Comparison of ENCODE assay signal across 1 cellular context in genomic region chr1:193066606-193067005, GRCh38.
TF ChIP-seq lines count a peak whose summit lies in the region.

No MANE protein-coding gene starts in this region.

TF ChIP-seq in K562, 482 proteins besides CTCF, POLR2A, EP300 and RAD21:
- TF ChIP-seq CBX3 (IDR thresholded peaks at IDR 0.05; ENCODE audit: borderline replicate concordance in 1 of 2, low read length in 2 of 2) (no peak), MEIS2 (IDR thresholded peaks at IDR 0.05; ENCODE audit: partially characterized antibody) (peak; percentile 65), TGIF2 (CRISPR knock-in tag; IDR thresholded peaks at IDR 0.05) (no peak)
- TF ChIP-seq, protein P1, sequence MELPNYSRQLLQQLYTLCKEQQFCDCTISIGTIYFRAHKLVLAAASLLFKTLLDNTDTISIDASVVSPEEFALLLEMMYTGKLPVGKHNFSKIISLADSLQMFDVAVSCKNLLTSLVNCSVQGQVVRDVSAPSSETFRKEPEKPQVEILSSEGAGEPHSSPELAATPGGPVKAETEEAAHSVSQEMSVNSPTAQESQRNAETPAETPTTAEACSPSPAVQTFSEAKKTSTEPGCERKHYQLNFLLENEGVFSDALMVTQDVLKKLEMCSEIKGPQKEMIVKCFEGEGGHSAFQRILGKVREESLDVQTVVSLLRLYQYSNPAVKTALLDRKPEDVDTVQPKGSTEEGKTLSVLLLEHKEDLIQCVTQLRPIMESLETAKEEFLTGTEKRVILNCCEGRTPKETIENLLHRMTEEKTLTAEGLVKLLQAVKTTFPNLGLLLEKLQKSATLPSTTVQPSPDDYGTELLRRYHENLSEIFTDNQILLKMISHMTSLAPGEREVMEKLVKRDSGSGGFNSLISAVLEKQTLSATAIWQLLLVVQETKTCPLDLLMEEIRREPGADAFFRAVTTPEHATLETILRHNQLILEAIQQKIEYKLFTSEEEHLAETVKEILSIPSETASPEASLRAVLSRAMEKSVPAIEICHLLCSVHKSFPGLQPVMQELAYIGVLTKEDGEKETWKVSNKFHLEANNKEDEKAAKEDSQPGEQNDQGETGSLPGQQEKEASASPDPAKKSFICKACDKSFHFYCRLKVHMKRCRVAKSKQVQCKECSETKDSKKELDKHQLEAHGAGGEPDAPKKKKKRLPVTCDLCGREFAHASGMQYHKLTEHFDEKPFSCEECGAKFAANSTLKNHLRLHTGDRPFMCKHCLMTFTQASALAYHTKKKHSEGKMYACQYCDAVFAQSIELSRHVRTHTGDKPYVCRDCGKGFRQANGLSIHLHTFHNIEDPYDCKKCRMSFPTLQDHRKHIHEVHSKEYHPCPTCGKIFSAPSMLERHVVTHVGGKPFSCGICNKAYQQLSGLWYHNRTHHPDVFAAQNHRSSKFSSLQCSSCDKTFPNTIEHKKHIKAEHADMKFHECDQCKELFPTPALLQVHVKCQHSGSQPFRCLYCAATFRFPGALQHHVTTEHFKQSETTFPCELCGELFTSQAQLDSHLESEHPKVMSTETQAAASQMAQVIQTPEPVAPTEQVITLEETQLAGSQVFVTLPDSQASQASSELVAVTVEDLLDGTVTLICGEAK (IDR thresholded peaks at IDR 0.05), result peak; percentile 36; the same call in 1 of the 2 replicates
- TF ChIP-seq, protein P1 (CRISPR knock-in tag; IDR thresholded peaks at IDR 0.05), result no peak
- TF ChIP-seq, protein P2, sequence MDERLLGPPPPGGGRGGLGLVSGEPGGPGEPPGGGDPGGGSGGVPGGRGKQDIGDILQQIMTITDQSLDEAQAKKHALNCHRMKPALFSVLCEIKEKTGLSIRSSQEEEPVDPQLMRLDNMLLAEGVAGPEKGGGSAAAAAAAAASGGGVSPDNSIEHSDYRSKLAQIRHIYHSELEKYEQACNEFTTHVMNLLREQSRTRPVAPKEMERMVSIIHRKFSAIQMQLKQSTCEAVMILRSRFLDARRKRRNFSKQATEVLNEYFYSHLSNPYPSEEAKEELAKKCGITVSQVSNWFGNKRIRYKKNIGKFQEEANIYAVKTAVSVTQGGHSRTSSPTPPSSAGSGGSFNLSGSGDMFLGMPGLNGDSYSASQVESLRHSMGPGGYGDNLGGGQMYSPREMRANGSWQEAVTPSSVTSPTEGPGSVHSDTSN (CRISPR knock-in tag; IDR thresholded peaks at IDR 0.05; ENCODE audit: low read depth), result no peak
- TF ChIP-seq, protein P2 (tag; conservative IDR thresholded peaks at IDR 0.05; ENCODE audit: low read depth), result peak; percentile 42
